ENCODE assay signal across 21 cellular contexts in the genomic region with DNA sequence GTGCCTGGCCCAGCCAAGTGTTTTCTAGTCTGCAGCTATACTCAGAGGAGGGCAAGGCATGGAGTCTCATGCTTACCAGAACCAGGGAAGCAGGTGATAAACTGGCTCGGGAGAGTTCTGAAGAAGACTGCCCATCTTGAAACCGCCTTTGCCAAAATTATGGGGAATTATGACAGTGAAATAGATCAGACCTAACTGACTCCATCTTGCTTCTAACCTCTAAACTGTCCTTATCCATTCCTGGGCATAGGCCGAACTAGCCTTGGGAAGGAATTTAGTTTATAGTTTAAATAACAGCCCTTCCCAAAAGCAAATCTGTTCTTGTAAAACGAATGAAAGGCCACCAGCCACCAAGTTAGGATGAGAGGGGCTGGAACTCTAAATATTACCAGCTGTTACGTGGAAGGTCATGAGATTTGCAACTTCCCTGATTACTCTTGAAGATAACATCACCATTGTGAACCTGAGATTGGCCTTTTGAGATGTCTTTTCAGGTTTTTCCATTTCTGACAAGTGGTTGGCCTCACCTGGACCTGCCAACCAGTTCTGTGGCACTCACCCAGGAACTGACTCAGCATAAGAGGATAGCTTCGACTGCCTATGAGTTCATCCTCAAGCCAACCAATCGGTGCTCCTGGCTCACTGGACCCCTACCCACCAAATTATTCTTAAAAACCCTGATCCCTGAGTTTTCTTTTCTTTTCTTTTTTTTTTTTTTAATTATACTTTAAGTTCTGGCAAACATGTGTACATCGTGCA. TPM values are rescaled to one million over a fixed set of nuclear protein-coding genes. Genes with fewer than 3 reads are reported as not detected.
A peak's percentile ranks its signal among the peaks of the same experiment; 100 is the strongest.
DNase-seq lines count a peak whose midpoint lies in the region; ATAC-seq, FAIRE-seq and TF ChIP-seq lines count a peak whose summit lies in the region.
"Had no signal": no experiment of that assay in that cellular context is flagged by ENCODE, and none has a peak within 500 bp of the region (broad histone marks: within the 10 kb centered on the region; RNA-seq: fewer than 3 reads in every experiment).

No MANE protein-coding gene starts in this region.

- no peak overlapping the region for H3K27ac Mint-ChIP-seq in MCF 10A (ENCODE audit: low read depth, unreplicated experiment)
- H3K27ac Mint-ChIP-seq: H9 had no signal

- no peak overlapping the region for H3K4me2 ChIP-seq in HepG2 (ENCODE audit: low read depth, low read length)

- POLR2A ChIA-PET in MCF 10A (lab: Yijun Ruan, JAX) (interaction anchor here (0.6 to 1.4 kb wide), 3 partner anchors 15 to 119 kb away, joined by 3 to 6 read pairs (median 4); no protein-coding TSS in a partner anchor), HepG2 (lab: Yijun Ruan, JAX) (no interaction called here)

- no peak for TF ChIP-seq RAD21 in HepG2 (CRISPR knock-in tag; IDR thresholded peaks at IDR 0.05)

- in situ Hi-C loops in HepG2 (cut with HindIII; ENCODE audit: extremely low pct_ligation_motif_present, low pct_unique_long_range_greater_than_20kb): no loop called here

- BruUV-seq in MCF 10A (replicated peaks; lab: Mats Ljungman, UMichigan) (no TSS peak), HepG2 (replicated peaks; lab: Mats Ljungman, UMichigan) (no TSS peak)

- H3K4me1 ChIP-seq in breast epithelium: no peaks in the 10 kb centered on the region
- H3K4me1 ChIP-seq in body of pancreas: peaks cover 6% of the 10 kb centered on the region
- H3K4me1 ChIP-seq in HepG2 (ENCODE audit: insufficient read depth, low read length): peaks cover 19% of the 10 kb centered on the region
- H3K4me1 ChIP-seq in upper lobe of right lung: no peaks in the 10 kb centered on the region

- H3K9me3 Mint-ChIP-seq in MCF 10A (ENCODE audit: unreplicated experiment): no peaks in the 10 kb centered on the region

- no peak for TF ChIP-seq EP300 in HepG2 (IDR thresholded peaks at IDR 0.05; ENCODE audit: low read depth in 2 of 2, low read length in 2 of 2)
- no peak for TF ChIP-seq EP300 in HepG2 (CRISPR knock-in tag; IDR thresholded peaks at IDR 0.05; ENCODE audit: borderline replicate concordance)

- no peak for FAIRE-seq in HepG2 (lab: Jason Lieb, UNC)

- no peaks in the 10 kb centered on the region for H3K27me3 ChIP-seq in breast epithelium
- no peaks in the 10 kb centered on the region for H3K27me3 ChIP-seq in body of pancreas
- H3K27me3 ChIP-seq in HepG2 (ENCODE audit: control insufficient read depth in 1 of 2, insufficient read depth in 2 of 2, low read length in 2 of 2): peaks cover 0 to 3% of the 10 kb centered on the region in 2 experiments; a peak in 1 of 5 replicates
- no peaks in the 10 kb centered on the region for H3K27me3 ChIP-seq in upper lobe of right lung

- H4K20me1 ChIP-seq in HepG2 (ENCODE audit: insufficient read depth, low read length): no peaks in the 10 kb centered on the region

- intact Hi-C loops in MCF 10A (cut with micrococcal nuclease): loop anchor here (10.0 kb wide), 1 partner anchor 277 kb away; no protein-coding TSS in a partner anchor
- intact Hi-C loops in breast epithelium (cut with DNase I; ENCODE audit: low total_unique reads): no loop called here
- intact Hi-C loops in body of pancreas (cut with DNase I): no loop called here
- intact Hi-C loops in HepG2 (cut with micrococcal nuclease; ENCODE audit: unreplicated experiment): no loop called here
- intact Hi-C loops in upper lobe of right lung (cut with DNase I): no loop called here

- CTCF ChIA-PET in MCF 10A (lab: Yijun Ruan, JAX): interaction anchor here (0.6 to 11.9 kb wide), 2 partner anchors 8 to 120 kb away, joined by 3 to 210 read pairs; no protein-coding TSS in a partner anchor
- CTCF ChIA-PET in HepG2 (lab: Yijun Ruan, JAX; ENCODE audit: low intra/inter-chr PET ratio, low total read pairs): no interaction called here

- no peak overlapping the region for H3K9ac ChIP-seq in HepG2 (ENCODE audit: insufficient read depth, low read depth, low read length)

- peaks cover 5% of the 10 kb centered on the region for H3K36me3 Mint-ChIP-seq in MCF 10A (ENCODE audit: insufficient read depth, unreplicated experiment)

- ATAC-seq in body of pancreas (peak; percentile 64), HepG2 (no peak), upper lobe of right lung (no peak)

- H3K27me3 Mint-ChIP-seq in MCF 10A (ENCODE audit: insufficient read depth, unreplicated experiment): no peaks in the 10 kb centered on the region

- no peaks in the 10 kb centered on the region for H3K79me2 ChIP-seq in HepG2 (ENCODE audit: insufficient read depth, low read length)

- no peak overlapping the region for H3K4me3 Mint-ChIP-seq in MCF 10A (ENCODE audit: unreplicated experiment)
- H3K4me3 Mint-ChIP-seq: H9 had no signal

- TF ChIP-seq CTCF in MCF 10A (IDR thresholded peaks at IDR 0.05; ENCODE audit: unreplicated experiment): no peak
- TF ChIP-seq CTCF in breast epithelium (IDR thresholded peaks at IDR 0.05): no peak
- TF ChIP-seq CTCF in body of pancreas (IDR thresholded peaks at IDR 0.05): no peak
- TF ChIP-seq CTCF in HepG2 (CRISPR knock-in tag; IDR thresholded peaks at IDR 0.05): no peak
- TF ChIP-seq CTCF in upper lobe of right lung (IDR thresholded peaks at IDR 0.05): no peak

- no peaks in the 10 kb centered on the region for H3K36me3 ChIP-seq in breast epithelium
- no peaks in the 10 kb centered on the region for H3K36me3 ChIP-seq in body of pancreas (replicated peaks in 1 of 2; ENCODE audit: insufficient read depth in 1 of 2, low read depth in 2 of 2)
- no peaks in the 10 kb centered on the region for H3K36me3 ChIP-seq in HepG2 (replicated peaks in 1 of 2; ENCODE audit: control insufficient read depth in 1 of 2, insufficient read depth in 2 of 2, low read length in 2 of 2)
- H3K36me3 ChIP-seq in upper lobe of right lung: no peaks in the 10 kb centered on the region

- DNase-seq in MCF 10A (ENCODE audit: unreplicated experiment) (peak; percentile 48), breast epithelium (ENCODE audit: low spot score in 2 of 2) (no peak), body of pancreas (peak; percentile 61 to 70 (median 64)), HepG2 (ENCODE audit: low spot score) (no peak), upper lobe of right lung (peak; percentile 3), NCI-H524 (lab: John Stamatoyannopoulos, UW) (no peak), NCI-H2081 treated with DMSO at 0.1 percent for 48 hours (lab: John Stamatoyannopoulos, UW) (no peak), NCI-H2171 treated with DMSO at 0.1 percent for 48 hours (lab: John Stamatoyannopoulos, UW) (no peak)
- DNase-seq: ACHN; AML-193; COR-L47; DMS79; H9; IMR-90; MV-4-11; NCI-H1417 treated with DMSO at 0.1 percent for 48 hours; NCI-H1930; NCI-H2227 treated with DMSO at 0.1 percent for 48 hours; NCI-H526 treated with DMSO at 0.1 percent for 48 hours; NK-92 treated with Interleukin-12 subunit alpha and Interleukin-12 subunit beta, amount 100 ng/mL, for 24 hours; SW 1271 had no signal

- TF ChIP-seq POLR2A in breast epithelium (IDR thresholded peaks at IDR 0.05): no peak
- no peak for TF ChIP-seq POLR2A in body of pancreas (IDR thresholded peaks at IDR 0.05)
- no peak for TF ChIP-seq POLR2A in HepG2 (IDR thresholded peaks at IDR 0.05; ENCODE audit: insufficient read depth in 1 of 2, low read depth in 2 of 2, low read length in 2 of 2)

- WGBS in body of pancreas, 2 donors: 62 to 67% methylated on average over 8 of the region's 8 CpGs
- 32% methylated on average over 8 of the region's 8 CpGs for WGBS in HepG2 (ENCODE audit: low lambda C conversion rate)

- H3K4me3 ChIP-seq in breast epithelium (no peak overlapping the region), body of pancreas (no peak overlapping the region), HepG2 (replicated peaks in 1 of 3; ENCODE audit: insufficient read depth in 1 of 3, low read depth in 2 of 3, low read length in 3 of 3) (no peak overlapping the region), upper lobe of right lung (no peak overlapping the region)

- H3K9me3 ChIP-seq in breast epithelium (no peaks in the 10 kb centered on the region), body of pancreas (no peaks in the 10 kb centered on the region), HepG2 (ENCODE audit: low read length) (no peaks in the 10 kb centered on the region), upper lobe of right lung (no peaks in the 10 kb centered on the region)

- H3K27ac ChIP-seq in breast epithelium: no peak overlapping the region
- H3K27ac ChIP-seq in body of pancreas: no peak overlapping the region
- H3K27ac ChIP-seq in HepG2 (ENCODE audit: extremely low read length, insufficient read depth, low read length): no peak overlapping the region
- H3K27ac ChIP-seq in upper lobe of right lung: no peak overlapping the region

- H2AFZ ChIP-seq in HepG2 (ENCODE audit: low read length): no peak overlapping the region

- no peaks in the 10 kb centered on the region for H3K4me1 Mint-ChIP-seq in MCF 10A (ENCODE audit: insufficient read depth, unreplicated experiment)
- H3K4me1 Mint-ChIP-seq: H9 had no signal

RNA-seq across cellular contexts. Expression of a gene that starts 23.4 kb away (rescaled TPM):
- total RNA-seq in MCF 10A (2022): 54.5 and 56.1 TPM in 2 replicates
- 10 to 100 TPM; 19.0 to 20.2 (median 19.5) TPM for total RNA-seq in breast epithelium
- total RNA-seq in body of pancreas: 10 to 100 TPM; 16.8 to 23.6 TPM
- 22.8 and 23.9 TPM in 2 replicates for total RNA-seq in HepG2 (2016; rRNA removed; fragmentation: Illumina TruSeq; extraction: Trizol)
- 27.4 and 35.9 TPM in 2 replicates for total RNA-seq in HepG2 (2016; cell fraction: cytosol; rRNA removed; fragmentation: Illumina TruSeq; extraction: Trizol; ENCODE audit: low read depth)
- 21.3 and 24.7 TPM in 2 replicates for total RNA-seq in HepG2 (2016; cell fraction: insoluble cytoplasmic fraction; rRNA removed; fragmentation: Illumina TruSeq; extraction: Trizol)
- total RNA-seq in HepG2 (2016; cell fraction: membrane; rRNA removed; fragmentation: Illumina TruSeq; extraction: Trizol): 27.3 and 31.8 TPM in 2 replicates
- 13.0 and 14.1 TPM in 2 replicates for total RNA-seq in HepG2 (2016; cell fraction: nucleus; rRNA removed; fragmentation: Illumina TruSeq; extraction: Trizol)
- 19.0 and 22.7 TPM in 2 replicates for polyA plus RNA-seq in HepG2 (2011; rRNA removed)
- 20.8 and 43.9 TPM in 2 replicates for polyA plus RNA-seq in HepG2 (2011; cell fraction: cytosol; rRNA removed)
- 36.4 and 41.5 TPM in 2 replicates for polyA plus RNA-seq in HepG2 (2011; cell fraction: nucleus; rRNA removed)
- 27.5 and 32.7 TPM in 2 replicates for polyA plus RNA-seq in HepG2 (2012)
- 44.4 and 53.5 TPM in 2 replicates for polyA plus RNA-seq in HepG2 (2016; cell fraction: cytosol; fragmentation: Illumina TruSeq; extraction: Trizol; ENCODE audit: low read depth)
- polyA plus RNA-seq in HepG2 (2016; cell fraction: insoluble cytoplasmic fraction; fragmentation: Illumina TruSeq; extraction: Trizol; ENCODE audit: low read depth): 36.8 and 37.7 TPM in 2 replicates
- polyA plus RNA-seq in HepG2 (2016; cell fraction: membrane; fragmentation: Illumina TruSeq; extraction: Trizol; ENCODE audit: low read depth): 42.6 and 49.8 TPM in 2 replicates
- polyA plus RNA-seq in HepG2 (2016; cell fraction: nucleus; fragmentation: Illumina TruSeq; extraction: Trizol; ENCODE audit: insufficient read depth, low read depth): 30.3 TPM in 2 replicates
- 8.7 and 43.9 TPM in 2 replicates for polyA minus RNA-seq in HepG2 (2011; rRNA and poly(A)+ RNA removed; ENCODE audit: low replicate concordance)
- polyA minus RNA-seq in HepG2 (2011; cell fraction: cytosol; rRNA and poly(A)+ RNA removed): 12.2 and 12.4 TPM in 2 replicates
- 10.4 and 12.4 TPM in 2 replicates for polyA minus RNA-seq in HepG2 (2011; cell fraction: nucleus; rRNA and poly(A)+ RNA removed)
- total RNA-seq in upper lobe of right lung: 23.9 TPM

RNA-seq across cellular contexts. Expression of a gene that starts 37.9 kb away (rescaled TPM):
- total RNA-seq in MCF 10A (2022) (242 and 295 TPM in 2 replicates), breast epithelium (10 to 100 TPM; 26.1 to 46.8 (median 42.6) TPM), body of pancreas (10 to 100 TPM; 20.5 to 50.1 TPM), HepG2 (2016; rRNA removed; fragmentation: Illumina TruSeq; extraction: Trizol) (60.1 and 85.9 TPM in 2 replicates), upper lobe of right lung (59.4 TPM)
- total RNA-seq in HepG2 (2016; cell fraction: cytosol; rRNA removed; fragmentation: Illumina TruSeq; extraction: Trizol; ENCODE audit: low read depth): 12.7 and 13.6 TPM in 2 replicates
- 58.0 and 89.3 TPM in 2 replicates for total RNA-seq in HepG2 (2016; cell fraction: insoluble cytoplasmic fraction; rRNA removed; fragmentation: Illumina TruSeq; extraction: Trizol)
- 41.9 and 44.0 TPM in 2 replicates for total RNA-seq in HepG2 (2016; cell fraction: membrane; rRNA removed; fragmentation: Illumina TruSeq; extraction: Trizol)
- total RNA-seq in HepG2 (2016; cell fraction: nucleus; rRNA removed; fragmentation: Illumina TruSeq; extraction: Trizol): 130 and 144 TPM in 2 replicates
- polyA plus RNA-seq in HepG2 (2011; rRNA removed): 54.0 and 70.6 TPM in 2 replicates
- polyA plus RNA-seq in HepG2 (2011; cell fraction: cytosol; rRNA removed): 47.5 and 83.7 TPM in 2 replicates
- polyA plus RNA-seq in HepG2 (2011; cell fraction: nucleus; rRNA removed): 80.6 and 124 TPM in 2 replicates
- polyA plus RNA-seq in HepG2 (2012): 121 and 142 TPM in 2 replicates
- 7.3 and 8.2 TPM in 2 replicates for polyA plus RNA-seq in HepG2 (2016; cell fraction: cytosol; fragmentation: Illumina TruSeq; extraction: Trizol; ENCODE audit: low read depth)
- polyA plus RNA-seq in HepG2 (2016; cell fraction: insoluble cytoplasmic fraction; fragmentation: Illumina TruSeq; extraction: Trizol; ENCODE audit: low read depth): 42.8 and 44.4 TPM in 2 replicates
- 21.0 and 21.5 TPM in 2 replicates for polyA plus RNA-seq in HepG2 (2016; cell fraction: membrane; fragmentation: Illumina TruSeq; extraction: Trizol; ENCODE audit: low read depth)
- 155 and 157 TPM in 2 replicates for polyA plus RNA-seq in HepG2 (2016; cell fraction: nucleus; fragmentation: Illumina TruSeq; extraction: Trizol; ENCODE audit: insufficient read depth, low read depth)
- 36.0 and 75.9 TPM in 2 replicates for polyA minus RNA-seq in HepG2 (2011; rRNA and poly(A)+ RNA removed; ENCODE audit: low replicate concordance)
- 63.7 and 90.7 TPM in 2 replicates for polyA minus RNA-seq in HepG2 (2011; cell fraction: cytosol; rRNA and poly(A)+ RNA removed)
- 154 and 209 TPM in 2 replicates for polyA minus RNA-seq in HepG2 (2011; cell fraction: nucleus; rRNA and poly(A)+ RNA removed)

Comparison
In these comparisons a context has a peak if more than half of its experiments do, and no peak if none do; other contexts are left out.
1. DNase-seq: peak in MCF 10A (single experiment), body of pancreas (4 of 4) and upper lobe of right lung (single experiment); none in breast epithelium (0 of 2), HepG2 (single experiment), NCI-H524 (0 of 2), NCI-H2081 treated with DMSO at 0.1 percent for 48 hours (single experiment) and NCI-H2171 treated with DMSO at 0.1 percent for 48 hours (single experiment).